Comparison of ENCODE assay signal across 14 cellular contexts in the genomic region with DNA sequence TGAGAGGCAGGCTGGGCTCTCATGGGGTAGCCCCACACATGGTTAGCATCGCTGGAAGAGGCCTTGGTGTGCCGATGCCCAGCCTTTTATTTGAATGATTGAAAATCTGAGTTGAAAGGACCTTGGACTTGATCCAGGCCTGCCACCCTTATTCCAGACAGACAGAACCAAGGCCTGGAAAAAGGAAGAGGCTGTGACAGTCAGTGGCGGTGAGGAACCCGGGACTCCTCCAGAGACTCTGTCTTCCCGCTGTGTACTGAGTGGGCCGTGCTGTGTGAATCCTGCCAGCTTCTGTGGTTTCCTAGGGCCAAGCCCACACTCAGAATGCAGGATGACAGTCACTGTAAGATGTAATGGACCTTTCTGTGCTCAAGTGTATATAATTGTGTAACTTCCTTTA.
A peak's percentile ranks its signal among the peaks of the same experiment; 100 is the strongest.
DNase-seq lines count a peak whose midpoint lies in the region; ATAC-seq and FAIRE-seq lines count a peak whose summit lies in the region.
"Had no signal": no experiment of that assay in that cellular context is flagged by ENCODE, and none has a peak within 500 bp of the region (broad histone marks: within the 10 kb centered on the region; RNA-seq: fewer than 3 reads in every experiment).

No MANE protein-coding gene starts in this region.

- intact Hi-C loops in activated naive CD4-positive, alpha-beta T cell treated with anti-CD3 and anti-CD28 coated beads for 36 hours (cut with micrococcal nuclease), result loop anchor here (5.0 to 10.0 kb wide), 5 partner anchors 100 to 600 kb away; partner anchors contain the start of genes CEP192, FAM210A and RNMT

- H3K27ac Mint-ChIP-seq in activated naive CD4-positive, alpha-beta T cell treated with anti-CD3 and anti-CD28 coated beads, Interleukin-2, amount 50 U/mL, for 24 hours, result peak overlapping the region; percentile 91
- H3K27ac Mint-ChIP-seq in activated naive CD4-positive, alpha-beta T cell treated with anti-CD3 and anti-CD28 coated beads for 36 hours, result no peak overlapping the region

- peaks cover 2% of the 10 kb centered on the region for H3K36me3 Mint-ChIP-seq in activated naive CD4-positive, alpha-beta T cell treated with anti-CD3 and anti-CD28 coated beads, Interleukin-2, amount 50 U/mL, for 24 hours
- no peaks in the 10 kb centered on the region for H3K36me3 Mint-ChIP-seq in activated naive CD4-positive, alpha-beta T cell treated with anti-CD3 and anti-CD28 coated beads for 36 hours (ENCODE audit: low read depth)
- H3K36me3 Mint-ChIP-seq: natural killer cell had no signal

- H3K4me1 Mint-ChIP-seq in activated naive CD4-positive, alpha-beta T cell treated with anti-CD3 and anti-CD28 coated beads, Interleukin-2, amount 50 U/mL, for 24 hours, result peaks cover 60% of the 10 kb centered on the region
- H3K4me1 Mint-ChIP-seq in activated naive CD4-positive, alpha-beta T cell treated with anti-CD3 and anti-CD28 coated beads for 36 hours (ENCODE audit: low read depth), result peaks cover 58% of the 10 kb centered on the region

- H3K36me3 ChIP-seq in thymus (ENCODE audit: control insufficient read depth, insufficient read depth), result peaks cover 9% of the 10 kb centered on the region

- no peaks in the 10 kb centered on the region for H3K9me3 Mint-ChIP-seq in activated naive CD4-positive, alpha-beta T cell treated with anti-CD3 and anti-CD28 coated beads, Interleukin-2, amount 50 U/mL, for 24 hours
- H3K9me3 Mint-ChIP-seq in activated naive CD4-positive, alpha-beta T cell treated with anti-CD3 and anti-CD28 coated beads for 36 hours, result no peaks in the 10 kb centered on the region
- H3K9me3 Mint-ChIP-seq: natural killer cell had no signal

- H3K27ac ChIP-seq in thymus (ENCODE audit: low read depth), result peak overlapping the region; percentile 96

- CTCF ChIA-PET in activated naive CD4-positive, alpha-beta T cell treated with anti-CD3 and anti-CD28 coated beads for 36 hours (lab: Charles Lee), result no interaction called here

- H3K27me3 ChIP-seq in thymus (ENCODE audit: control insufficient read depth, insufficient read depth), result no peaks in the 10 kb centered on the region
- H3K27me3 ChIP-seq: spleen had no signal

- no peak for FAIRE-seq in RCC 7860 (lab: Jason Lieb, UNC)
- FAIRE-seq in frontal cortex (lab: Jason Lieb, UNC), result no peak
- FAIRE-seq: G401.6, TTC549 had no signal

- no peak for DNase-seq in activated naive CD4-positive, alpha-beta T cell treated with anti-CD3 and anti-CD28 coated beads for 36 hours
- DNase-seq in RCC 7860 (ENCODE audit: low spot score) (peak; percentile 5), astrocyte of the hippocampus (ENCODE audit: low read depth, low spot score) (peak; percentile 35), frontal cortex (ENCODE audit: low spot score in 2 of 2) (no peak), midbrain (lab: John Stamatoyannopoulos, UW) (no peak)
- DNase-seq: activated gamma-delta T cell treated with Interleukin-2 at 50 U/mL for 16 hours, natural killer cell, NCI-H2171 treated with DMSO at 0.1 percent for 48 hours, spleen had no signal

- H3K4me1 ChIP-seq in thymus (ENCODE audit: control insufficient read depth, insufficient read depth, low read length), result peaks cover 68% of the 10 kb centered on the region

- ATAC-seq in HG03097 (IDR thresholded peaks at IDR 0.05; ENCODE audit: low FRiP score, unreplicated experiment), result no peak

- H3K9me3 ChIP-seq in thymus (ENCODE audit: control insufficient read depth), result no peaks in the 10 kb centered on the region
- H3K9me3 ChIP-seq: spleen had no signal

- H3K4me3 ChIP-seq in thymus (ENCODE audit: low read length), result peak overlapping the region; percentile 26
- H3K4me3 ChIP-seq: spleen had no signal

- no peaks in the 10 kb centered on the region for H3K27me3 Mint-ChIP-seq in activated naive CD4-positive, alpha-beta T cell treated with anti-CD3 and anti-CD28 coated beads, Interleukin-2, amount 50 U/mL, for 24 hours
- H3K27me3 Mint-ChIP-seq in activated naive CD4-positive, alpha-beta T cell treated with anti-CD3 and anti-CD28 coated beads for 36 hours (ENCODE audit: low read depth), result no peaks in the 10 kb centered on the region

- H3K4me3 Mint-ChIP-seq in activated naive CD4-positive, alpha-beta T cell treated with anti-CD3 and anti-CD28 coated beads, Interleukin-2, amount 50 U/mL, for 24 hours, result peak overlapping the region; percentile 80
- H3K4me3 Mint-ChIP-seq in activated naive CD4-positive, alpha-beta T cell treated with anti-CD3 and anti-CD28 coated beads for 36 hours, result no peak overlapping the region
- H3K4me3 Mint-ChIP-seq: natural killer cell had no signal

- 33% methylated on average over 6 of the region's 6 CpGs for WGBS in thymus

Comparison
In these comparisons a context has a peak if more than half of its experiments do, and no peak if none do; other contexts are left out.
1. DNase-seq: peak in RCC 7860 (single experiment) and astrocyte of the hippocampus (single experiment); none in activated naive CD4-positive, alpha-beta T cell treated with anti-CD3 and anti-CD28 coated beads for 36 hours (single experiment), frontal cortex (0 of 2) and midbrain (single experiment).